In the genomic region with DNA sequence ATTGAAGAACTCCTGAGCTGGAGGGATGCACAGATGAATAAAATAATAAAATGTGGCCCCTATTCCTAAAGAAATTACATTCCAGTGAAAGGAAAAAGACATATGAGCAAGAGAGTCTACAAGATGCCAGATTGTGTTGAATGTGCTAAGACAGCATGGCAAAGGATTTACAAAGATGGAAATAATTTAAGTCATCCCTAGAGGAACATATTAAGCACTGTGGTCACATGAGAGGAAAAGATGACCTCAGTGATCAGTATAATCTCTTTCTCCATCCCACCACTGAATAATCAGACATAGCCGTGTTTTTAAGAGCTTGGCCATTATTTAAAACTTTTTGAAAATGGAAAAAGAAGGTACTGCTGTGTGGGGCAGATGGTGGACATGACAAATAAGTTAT, we compare ENCODE assay signal across 24 cellular contexts.
"Had no signal": no experiment of that assay in that cellular context is flagged by ENCODE, and none has a peak within 500 bp of the region (broad histone marks: within the 10 kb centered on the region; RNA-seq: fewer than 3 reads in every experiment).

No MANE protein-coding gene starts in this region.

- H3K4me3 Mint-ChIP-seq: activated CD4-positive, alpha-beta T cell treated with anti-CD3 and anti-CD28 coated beads, Interleukin-2, amount 10 ng/mL, durations not matched to agents 7 days and 5 days; activated CD8-positive, alpha-beta T cell treated with anti-CD3 and anti-CD28 coated beads, Interleukin-2, amount 10 ng/mL, durations not matched to agents 7 days and 5 days; activated naive CD4-positive, alpha-beta T cell treated with anti-CD3 and anti-CD28 coated beads, Interleukin-2, amount 50 U/mL, for 24 hours; dendritic cell treated with granulocyte-macrophage colony-stimulating factor and Interleukin-4, amounts not matched to agents 40 ng/mL and 50 ng/mL, for 4 days; natural killer cell; stimulated activated effector memory CD8-positive, alpha-beta T cell treated with anti-CD3 and anti-CD28 coated beads, Interleukin-12 subunit alpha, Interleukin-12 subunit beta, amount 100 ng/mL, for 72 hours; stimulated activated naive CD8-positive, alpha-beta T cell treated with anti-CD3 and anti-CD28 coated beads, Interleukin-15, amount 100 ng/mL, for 72 hours; T-helper 2 cell treated with Interferon-gamma antibody and Interleukin-4, amounts not matched to agents 5 μg/mL and 100 μg/mL, for 36 hours had no signal

- H3K4me1 Mint-ChIP-seq: activated CD4-positive, alpha-beta T cell treated with anti-CD3 and anti-CD28 coated beads, Interleukin-2, amount 10 ng/mL, durations not matched to agents 7 days and 5 days; activated naive CD4-positive, alpha-beta T cell treated with anti-CD3 and anti-CD28 coated beads, Interleukin-2, amount 50 U/mL, for 24 hours; natural killer cell; stimulated activated effector memory CD8-positive, alpha-beta T cell treated with anti-CD3 and anti-CD28 coated beads, Interleukin-12 subunit alpha, Interleukin-12 subunit beta, amount 100 ng/mL, for 72 hours; stimulated activated naive CD8-positive, alpha-beta T cell treated with anti-CD3 and anti-CD28 coated beads, Interleukin-15, amount 100 ng/mL, for 72 hours had no signal

- H3K4me1 ChIP-seq: gastrocnemius medialis, left ventricle myocardium inferior, prostate gland, transverse colon, uterus had no signal

- H3K27ac ChIP-seq: brain microvascular endothelial cell, gastrocnemius medialis, left ventricle myocardium inferior, ovary, prostate gland, right atrium auricular region, transverse colon, uterus, WERI-Rb-1 had no signal

- H3K27ac Mint-ChIP-seq: activated CD4-positive, alpha-beta T cell treated with anti-CD3 and anti-CD28 coated beads, Interleukin-2, amount 10 ng/mL, durations not matched to agents 7 days and 5 days; activated CD8-positive, alpha-beta T cell treated with anti-CD3 and anti-CD28 coated beads, Interleukin-2, amount 10 ng/mL, durations not matched to agents 7 days and 5 days; activated naive CD4-positive, alpha-beta T cell treated with anti-CD3 and anti-CD28 coated beads, Interleukin-2, amount 50 U/mL, for 24 hours; dendritic cell treated with granulocyte-macrophage colony-stimulating factor and Interleukin-4, amounts not matched to agents 40 ng/mL and 50 ng/mL, for 4 days; natural killer cell; stimulated activated effector memory CD8-positive, alpha-beta T cell treated with anti-CD3 and anti-CD28 coated beads, Interleukin-12 subunit alpha, Interleukin-12 subunit beta, amount 100 ng/mL, for 72 hours; stimulated activated naive CD8-positive, alpha-beta T cell treated with anti-CD3 and anti-CD28 coated beads, Interleukin-15, amount 100 ng/mL, for 72 hours; T-helper 2 cell treated with Interferon-gamma antibody and Interleukin-4, amounts not matched to agents 5 μg/mL and 100 μg/mL, for 36 hours had no signal

- H3K36me3 Mint-ChIP-seq: activated naive CD4-positive, alpha-beta T cell treated with anti-CD3 and anti-CD28 coated beads, Interleukin-2, amount 50 U/mL, for 24 hours; natural killer cell; stimulated activated effector memory CD8-positive, alpha-beta T cell treated with anti-CD3 and anti-CD28 coated beads, Interleukin-12 subunit alpha, Interleukin-12 subunit beta, amount 100 ng/mL, for 72 hours had no signal

- H3K27me3 ChIP-seq: brain microvascular endothelial cell, gastrocnemius medialis, ovary, right atrium auricular region, transverse colon, uterus had no signal

- H3K9me3 Mint-ChIP-seq: activated naive CD4-positive, alpha-beta T cell treated with anti-CD3 and anti-CD28 coated beads, Interleukin-2, amount 50 U/mL, for 24 hours; T-helper 2 cell treated with Interferon-gamma antibody and Interleukin-4, amounts not matched to agents 5 μg/mL and 100 μg/mL, for 36 hours had no signal

- H3K36me3 ChIP-seq: brain microvascular endothelial cell, gastrocnemius medialis, left ventricle myocardium inferior, ovary, prostate gland, right atrium auricular region, transverse colon, uterus, WERI-Rb-1 had no signal

- DNase-seq: activated CD4-positive, alpha-beta T cell treated with anti-CD3 and anti-CD28 coated beads, Interleukin-2, amount 10 ng/mL, durations not matched to agents 7 days and 5 days; activated CD4-positive, CD25-positive, alpha-beta regulatory T cell treated with anti-CD3 and anti-CD28 coated beads, Interleukin-2, amount 50 U/mL, for 72 hours; activated CD8-positive, alpha-beta T cell treated with anti-CD3 and anti-CD28 coated beads, Interleukin-2, amount 10 ng/mL, durations not matched to agents 7 days and 5 days; activated gamma-delta T cell treated with Interleukin-2 at 50 U/mL for 16 hours; brain microvascular endothelial cell; effector CD4-positive, alpha-beta T cell; gastrocnemius medialis; kidney glomerular epithelial cell; left ventricle myocardium inferior; midbrain; natural killer cell; ovary; stimulated activated CD4-positive, alpha-beta T cell treated with anti-CD3 and anti-CD28 coated beads, Interleukin-1b, Interleukin-23, amount 100 ng/mL, for 48 hours; stimulated activated naive CD8-positive, alpha-beta T cell treated with anti-CD3 and anti-CD28 coated beads, Interleukin-15, amount 100 ng/mL, for 72 hours; transverse colon; uterus; WERI-Rb-1 had no signal

- FAIRE-seq: endometrium had no signal

- H3K4me3 ChIP-seq: gastrocnemius medialis, left ventricle myocardium inferior, ovary, prostate gland, right atrium auricular region, transverse colon, uterus had no signal

- H3K27me3 Mint-ChIP-seq: activated CD4-positive, alpha-beta T cell treated with anti-CD3 and anti-CD28 coated beads, Interleukin-2, amount 10 ng/mL, durations not matched to agents 7 days and 5 days; dendritic cell treated with granulocyte-macrophage colony-stimulating factor and Interleukin-4, amounts not matched to agents 40 ng/mL and 50 ng/mL, for 4 days had no signal

- H3K9me3 ChIP-seq: gastrocnemius medialis, left ventricle myocardium inferior, ovary, prostate gland, right atrium auricular region, transverse colon, uterus had no signal
